In genomic region chr9:110650991-110651411, GRCh38 we compare ENCODE assay signal across 12 cellular contexts. TPM values are rescaled to one million over a fixed set of nuclear protein-coding genes. Genes with fewer than 3 reads are reported as not detected.
DNase-seq lines count a peak whose midpoint lies in the region; ATAC-seq and TF ChIP-seq lines count a peak whose summit lies in the region.
"Had no signal": no experiment of that assay in that cellular context is flagged by ENCODE, and none has a peak within 500 bp of the region (broad histone marks: within the 10 kb centered on the region; RNA-seq: fewer than 3 reads in every experiment).

No MANE protein-coding gene starts in this region.

- no peak for TF ChIP-seq POLR2A in sigmoid colon (IDR thresholded peaks at IDR 0.05)

- intact Hi-C loops in sigmoid colon (cut with DNase I) = loop anchor here (10.0 kb wide), 1 partner anchor 384 kb away; the partner anchor contains the start of gene LPAR1
- intact Hi-C loops in activated CD4-positive, alpha-beta T cell treated with anti-CD3 and anti-CD28 coated beads for 36 hours (cut with DNase I, micrococcal nuclease) = no loop called here

- H3K4me3 ChIP-seq in adipocyte (ENCODE audit: low read length) = no peak overlapping the region
- no peak overlapping the region for H3K4me3 ChIP-seq in sigmoid colon

- no peaks in the 10 kb centered on the region for H3K36me3 Mint-ChIP-seq in activated CD4-positive, alpha-beta T cell treated with anti-CD3 and anti-CD28 coated beads for 36 hours (ENCODE audit: low read depth)
- H3K36me3 Mint-ChIP-seq: activated naive CD4-positive, alpha-beta T cell treated with anti-CD3 and anti-CD28 coated beads, Interleukin-2, amount 10 ng/mL, durations not matched to agents 7 days and 5 days had no signal

- H3K4me1 ChIP-seq in adipocyte (ENCODE audit: control insufficient read depth, insufficient read depth, low read length) (peaks cover 58% of the 10 kb centered on the region), sigmoid colon (peaks cover 0 to 26% (median 18%) of the 10 kb centered on the region in 4 donors)

- H3K27me3 ChIP-seq in adipocyte (replicated peaks; ENCODE audit: control insufficient read depth, insufficient read depth, low read length) (no peaks in the 10 kb centered on the region), sigmoid colon (no peaks in the 10 kb centered on the region)

- no peak overlapping the region for H3K27ac Mint-ChIP-seq in activated CD4-positive, alpha-beta T cell treated with anti-CD3 and anti-CD28 coated beads for 36 hours
- H3K27ac Mint-ChIP-seq: activated naive CD4-positive, alpha-beta T cell treated with anti-CD3 and anti-CD28 coated beads, Interleukin-2, amount 10 ng/mL, durations not matched to agents 7 days and 5 days had no signal

- H3K9me3 ChIP-seq in adipocyte (ENCODE audit: control insufficient read depth, low read length) (no peaks in the 10 kb centered on the region), sigmoid colon (no peaks in the 10 kb centered on the region)
- H3K9me3 ChIP-seq: neutrophil had no signal

- peak overlapping the region; percentile 74 for H3K9ac ChIP-seq in adipocyte (ENCODE audit: low read length)

- no peaks in the 10 kb centered on the region for H3K9me3 Mint-ChIP-seq in activated CD4-positive, alpha-beta T cell treated with anti-CD3 and anti-CD28 coated beads for 36 hours (ENCODE audit: low read depth)
- H3K9me3 Mint-ChIP-seq: activated naive CD4-positive, alpha-beta T cell treated with anti-CD3 and anti-CD28 coated beads, Interleukin-2, amount 10 ng/mL, durations not matched to agents 7 days and 5 days had no signal

- H3K4me1 Mint-ChIP-seq in activated CD4-positive, alpha-beta T cell treated with anti-CD3 and anti-CD28 coated beads for 36 hours = no peaks in the 10 kb centered on the region
- H3K4me1 Mint-ChIP-seq: activated naive CD4-positive, alpha-beta T cell treated with anti-CD3 and anti-CD28 coated beads, Interleukin-2, amount 10 ng/mL, durations not matched to agents 7 days and 5 days had no signal

- no peak overlapping the region for H3K4me3 Mint-ChIP-seq in activated CD4-positive, alpha-beta T cell treated with anti-CD3 and anti-CD28 coated beads for 36 hours
- H3K4me3 Mint-ChIP-seq: activated naive CD4-positive, alpha-beta T cell treated with anti-CD3 and anti-CD28 coated beads, Interleukin-2, amount 10 ng/mL, durations not matched to agents 7 days and 5 days had no signal

- peak overlapping the region; percentile 42 to 67 (median 59) for H3K27ac ChIP-seq in sigmoid colon
- H3K27ac ChIP-seq: neutrophil had no signal

- no peak for TF ChIP-seq CTCF in sigmoid colon (IDR thresholded peaks at IDR 0.05)

- WGBS in sigmoid colon, 2 donors = 52 to 55% methylated on average over 6 of the region's 6 CpGs

- H3K27me3 Mint-ChIP-seq in activated CD4-positive, alpha-beta T cell treated with anti-CD3 and anti-CD28 coated beads for 36 hours = no peaks in the 10 kb centered on the region
- H3K27me3 Mint-ChIP-seq: activated naive CD4-positive, alpha-beta T cell treated with anti-CD3 and anti-CD28 coated beads, Interleukin-2, amount 10 ng/mL, durations not matched to agents 7 days and 5 days had no signal

- H3K36me3 ChIP-seq in adipocyte (ENCODE audit: control insufficient read depth, insufficient read depth, low read length, severe bottlenecking) (no peaks in the 10 kb centered on the region), sigmoid colon (no peaks in the 10 kb centered on the region)
- H3K36me3 ChIP-seq: neutrophil had no signal

- CTCF ChIA-PET in activated CD4-positive, alpha-beta T cell treated with anti-CD3 and anti-CD28 coated beads for 36 hours (lab: Charles Lee) = no interaction called here

- ATAC-seq in HG03108 (IDR thresholded peaks at IDR 0.05; ENCODE audit: unreplicated experiment) (no peak), GM18870 (IDR thresholded peaks at IDR 0.05; ENCODE audit: unreplicated experiment) (no peak)
- ATAC-seq in activated CD4-positive, alpha-beta T cell treated with anti-CD3 and anti-CD28 coated beads for 36 hours = no peak

- TF ChIP-seq EP300 in sigmoid colon (IDR thresholded peaks at IDR 0.05) = peak in 1 of 4 donors; percentile 37

- POLR2A ChIA-PET in activated CD4-positive, alpha-beta T cell treated with anti-CD3 and anti-CD28 coated beads for 36 hours (lab: Charles Lee) = no interaction called here

- peak; percentile 60 for DNase-seq in COLO829 (ENCODE audit: low spot score)
- peak; percentile 97 for DNase-seq in adipocyte (ENCODE audit: low read depth)
- peak; percentile 89 for DNase-seq in globus pallidus (ENCODE audit: low spot score)
- no peak for DNase-seq in sigmoid colon
- no peak for DNase-seq in activated CD4-positive, alpha-beta T cell treated with anti-CD3 and anti-CD28 coated beads for 36 hours
- no peak for DNase-seq in ureter (ENCODE audit: low spot score)
- DNase-seq: activated naive CD4-positive, alpha-beta T cell treated with anti-CD3 and anti-CD28 coated beads, Interleukin-2, amount 10 ng/mL, durations not matched to agents 7 days and 5 days; NCI-H446 treated with DMSO at 0.1 percent for 48 hours; T-helper 9 cell had no signal

RNA-seq across cellular contexts. Expression of gene MUSK, which starts 17.6 kb away (rescaled TPM):
- total RNA-seq in sigmoid colon (1 to 10 TPM; 1.6 to 9.7 (median 7.2) TPM), ureter (not detected)
- 1 to 10 TPM in 2 of 3 donors, under 1 TPM in 1; 0.46 to 2.3 (median 1.2) TPM for polyA plus RNA-seq in sigmoid colon
- total RNA-seq in activated CD4-positive, alpha-beta T cell treated with anti-CD3 and anti-CD28 coated beads for 36 hours = not detected

Comparison
In these comparisons a context has a peak if more than half of its experiments do, and no peak if none do; other contexts are left out.
1. DNase-seq: peak in COLO829 (single experiment), adipocyte (single experiment) and globus pallidus (single experiment); none in sigmoid colon (single experiment), activated CD4-positive, alpha-beta T cell treated with anti-CD3 and anti-CD28 coated beads for 36 hours (single experiment) and ureter (single experiment).